In genomic region chr7:141640239-141640840, GRCh38 we compare ENCODE assay signal across 20 cellular contexts.
DNase-seq lines count a peak whose midpoint lies in the region; ATAC-seq and TF ChIP-seq lines count a peak whose summit lies in the region.
"Had no signal": no experiment of that assay in that cellular context is flagged by ENCODE, and none has a peak within 500 bp of the region (broad histone marks: within the 10 kb centered on the region; RNA-seq: fewer than 3 reads in every experiment).

No MANE protein-coding gene starts in this region.

- peaks cover 4% of the 10 kb centered on the region for H3K4me1 ChIP-seq in H9 (ENCODE audit: insufficient read depth, low read length)
- H3K4me1 ChIP-seq: adrenal gland, breast epithelium, colonic mucosa had no signal

- peak; percentile 41 for DNase-seq in EH (ENCODE audit: low read depth)
- no peak for DNase-seq in H9
- DNase-seq in myocyte (ENCODE audit: low read depth): peak; percentile 17
- DNase-seq in 8988T: no peak
- DNase-seq in HT-29 (ENCODE audit: low spot score): no peak
- DNase-seq: activated CD4-positive, alpha-beta T cell treated with anti-CD3 and anti-CD28 coated beads for 1 hour; adrenal gland; CD4-positive, CD25-positive, alpha-beta regulatory T cell; colonic mucosa; KG1; left cardiac atrium; NCI-H1694 treated with DMSO at 0.1 percent for 48 hours; NCI-H2227 treated with DMSO at 0.1 percent for 48 hours had no signal

- H3K27me3 ChIP-seq in H9 (ENCODE audit: insufficient read depth, low read length): no peaks in the 10 kb centered on the region
- H3K27me3 ChIP-seq: adrenal gland, breast epithelium, colonic mucosa had no signal

- H3K9me3 ChIP-seq in H9 (ENCODE audit: control insufficient read depth, low read depth, low read length): no peaks in the 10 kb centered on the region
- H3K9me3 ChIP-seq: adrenal gland, breast epithelium, colonic mucosa, thoracic aorta had no signal

- H2BK15ac ChIP-seq in H9 (ENCODE audit: low read depth, low read length): no peak overlapping the region

- no peaks in the 10 kb centered on the region for H3K23me2 ChIP-seq in H9 (ENCODE audit: insufficient read length, low read depth, low read length, poor library complexity, severe bottlenecking)

- no peak overlapping the region for H2BK12ac ChIP-seq in H9 (ENCODE audit: insufficient read length, low read depth, low read length)

- H3K4me2 ChIP-seq in H9 (ENCODE audit: insufficient read depth, insufficient read length, low read length): no peak overlapping the region

- H3K18ac ChIP-seq in H9 (ENCODE audit: insufficient read length, low read depth, low read length): no peak overlapping the region

- no CpG with 5 or more reads among the region's 2 CpGs for WGBS in H9 (ENCODE audit: extremely low coverage, insufficient read length, low lambda C conversion rate)

- H3K4me3 Mint-ChIP-seq in H9: no peak overlapping the region
- no peak overlapping the region for H3K4me3 Mint-ChIP-seq in activated T-helper 17 cell treated with anti-CD3 and anti-CD28 coated beads, Interleukin-2, amount 50 U/mL, for 72 hours
- H3K4me3 Mint-ChIP-seq: mesothelial cell of epicardium had no signal

- no peak overlapping the region for H4K5ac ChIP-seq in H9 (ENCODE audit: insufficient read length, low read depth, low read length)

- H3K36me3 Mint-ChIP-seq in H9 (ENCODE audit: insufficient read depth in 1 of 3, low read depth in 3 of 3): peaks cover 0 to 13% (median 11%) of the 10 kb centered on the region in 3 experiments; a peak in 4 of 7 replicates
- H3K36me3 Mint-ChIP-seq in activated T-helper 17 cell treated with anti-CD3 and anti-CD28 coated beads, Interleukin-2, amount 50 U/mL, for 72 hours (ENCODE audit: low read depth): peaks cover 87% of the 10 kb centered on the region

- H3K27me3 Mint-ChIP-seq in H9 (ENCODE audit: low read depth): no peaks in the 10 kb centered on the region
- no peaks in the 10 kb centered on the region for H3K27me3 Mint-ChIP-seq in activated T-helper 17 cell treated with anti-CD3 and anti-CD28 coated beads, Interleukin-2, amount 50 U/mL, for 72 hours
- H3K27me3 Mint-ChIP-seq: CD4-positive, CD25-positive, alpha-beta regulatory T cell had no signal

- no peak overlapping the region for H2AFZ ChIP-seq in H9 (ENCODE audit: low read length)

- H3K9ac ChIP-seq in H9 (ENCODE audit: extremely low read depth, insufficient read length, low read length): no peak overlapping the region

- H3K27ac Mint-ChIP-seq in H9: peak overlapping the region in 2 of 3 experiments; percentile 13 to 25; a peak in 3 of 7 replicates
- H3K27ac Mint-ChIP-seq in activated T-helper 17 cell treated with anti-CD3 and anti-CD28 coated beads, Interleukin-2, amount 50 U/mL, for 72 hours: peak overlapping the region; percentile 18
- H3K27ac Mint-ChIP-seq: mesothelial cell of epicardium had no signal

- no peak overlapping the region for H2BK5ac ChIP-seq in H9 (ENCODE audit: insufficient read length, low read length)

- no peak overlapping the region for H2BK120ac ChIP-seq in H9 (ENCODE audit: low read depth, low read length, poor library complexity, severe bottlenecking)

- TF ChIP-seq CTCF in H9 (conservative IDR thresholded peaks at IDR 0.05): no peak

- H3K23ac ChIP-seq in H9 (ENCODE audit: insufficient read length, low read depth, low read length): no peak overlapping the region

- H3K9me3 Mint-ChIP-seq in H9: no peaks in the 10 kb centered on the region
- no peaks in the 10 kb centered on the region for H3K9me3 Mint-ChIP-seq in activated T-helper 17 cell treated with anti-CD3 and anti-CD28 coated beads, Interleukin-2, amount 50 U/mL, for 72 hours
- H3K9me3 Mint-ChIP-seq: CD4-positive, CD25-positive, alpha-beta regulatory T cell; mesothelial cell of epicardium had no signal

- H3T11ph ChIP-seq in H9 (ENCODE audit: low read length): no peak overlapping the region

- peaks cover 12 to 22% of the 10 kb centered on the region in 2 experiments for H3K4me1 Mint-ChIP-seq in H9
- no peaks in the 10 kb centered on the region for H3K4me1 Mint-ChIP-seq in activated T-helper 17 cell treated with anti-CD3 and anti-CD28 coated beads, Interleukin-2, amount 50 U/mL, for 72 hours
- H3K4me1 Mint-ChIP-seq: mesothelial cell of epicardium had no signal

- ATAC-seq in activated T-helper 17 cell treated with anti-CD3 and anti-CD28 coated beads, Interleukin-2, amount 50 U/mL, for 72 hours (replicated peaks): no peak
- ATAC-seq in GM21737 (IDR thresholded peaks at IDR 0.05; ENCODE audit: unreplicated experiment) (no peak), SK-N-SH treated with all-trans-retinoic acid at 6 μM for 48 hours (no peak)
- ATAC-seq: HCT116, left cardiac atrium had no signal

- no peaks in the 10 kb centered on the region for H3K79me1 ChIP-seq in H9 (ENCODE audit: insufficient read depth, low read depth, low read length, poor library complexity, severe bottlenecking)

- no peak overlapping the region for H2BK20ac ChIP-seq in H9 (ENCODE audit: low read depth, low read length, poor library complexity, severe bottlenecking)

- no peak overlapping the region for H2AK5ac ChIP-seq in H9 (ENCODE audit: insufficient read length, low read length)

- H3K14ac ChIP-seq in H9 (ENCODE audit: insufficient read depth, low read length): no peak overlapping the region

- no peak overlapping the region for H3K4ac ChIP-seq in H9 (ENCODE audit: low read depth, low read length)

- H3K56ac ChIP-seq in H9 (ENCODE audit: insufficient read length, low read depth, low read length): no peak overlapping the region

- no peak overlapping the region for H4K91ac ChIP-seq in H9 (ENCODE audit: insufficient read length, low read depth, low read length)

- no peaks in the 10 kb centered on the region for H3K79me2 ChIP-seq in H9 (ENCODE audit: insufficient read depth, low read length)

- H4K20me1 ChIP-seq in H9 (ENCODE audit: control insufficient read depth, insufficient read depth, insufficient read length): no peaks in the 10 kb centered on the region

- no peak overlapping the region for H3K27ac ChIP-seq in H9 (ENCODE audit: insufficient read length, low read depth, low read length)
- H3K27ac ChIP-seq: adrenal gland, breast epithelium, colonic mucosa, thoracic aorta had no signal

- no peak overlapping the region for H4K8ac ChIP-seq in H9 (replicated peaks; ENCODE audit: insufficient read length, low read depth, low read length)

TF ChIP-seq in SK-N-SH treated with all-trans-retinoic acid at 6 μM for 48 hours, 23 proteins besides CTCF, POLR2A, EP300 and RAD21 (continues in another document):
- TF ChIP-seq POU6F1 (CRISPR knock-in tag; IDR thresholded peaks at IDR 0.05; ENCODE audit: borderline replicate concordance, low read depth) (no peak), TSHZ2 (CRISPR knock-in tag; IDR thresholded peaks at IDR 0.05) (no peak), PATZ1 (CRISPR knock-in tag; IDR thresholded peaks at IDR 0.05; ENCODE audit: borderline replicate concordance) (no peak), TCF4 (CRISPR knock-in tag; IDR thresholded peaks at IDR 0.05; ENCODE audit: borderline replicate concordance) (no peak), ZC3H10 (CRISPR knock-in tag; IDR thresholded peaks at IDR 0.05) (no peak), GLIS3 (CRISPR knock-in tag; IDR thresholded peaks at IDR 0.05) (no peak)

Comparison
In these comparisons a context has a peak if more than half of its experiments do, and no peak if none do; other contexts are left out.
1. DNase-seq: peak in EH (single experiment) and myocyte (single experiment); none in H9 (single experiment), 8988T (single experiment) and HT-29 (single experiment).